ENCODE assay signal across 10 cellular contexts in genomic region chr6:11918021-11918738, GRCh38.
DNase-seq lines count a peak whose midpoint lies in the region; ATAC-seq lines count a peak whose summit lies in the region.
"Had no signal": no experiment of that assay in that cellular context is flagged by ENCODE, and none has a peak within 500 bp of the region (broad histone marks: within the 10 kb centered on the region; RNA-seq: fewer than 3 reads in every experiment).

No MANE protein-coding gene starts in this region.

- H3K4me3 Mint-ChIP-seq in stimulated activated effector memory CD8-positive, alpha-beta T cell treated with anti-CD3 and anti-CD28 coated beads, Interleukin-12 subunit alpha, Interleukin-12 subunit beta, amount 100 ng/mL, for 72 hours: no peak overlapping the region

- H3K27ac Mint-ChIP-seq in stimulated activated effector memory CD8-positive, alpha-beta T cell treated with anti-CD3 and anti-CD28 coated beads, Interleukin-12 subunit alpha, Interleukin-12 subunit beta, amount 100 ng/mL, for 72 hours: no peak overlapping the region

- no peaks in the 10 kb centered on the region for H3K36me3 Mint-ChIP-seq in stimulated activated effector memory CD8-positive, alpha-beta T cell treated with anti-CD3 and anti-CD28 coated beads, Interleukin-12 subunit alpha, Interleukin-12 subunit beta, amount 100 ng/mL, for 72 hours

- DNase-seq in GM04503 (ENCODE audit: low read depth): peak; percentile 79
- DNase-seq in OCI-M1 (lab: John Stamatoyannopoulos, UW): peak; percentile 77
- DNase-seq in fibroblast of peridontal ligament (ENCODE audit: extremely low read depth): peak; percentile 84
- DNase-seq in retina: peak; percentile 80
- DNase-seq in NCI-H82 treated with DMSO at 0.1 percent for 48 hours (lab: John Stamatoyannopoulos, UW; ENCODE audit: unreplicated experiment): no peak
- DNase-seq in stimulated activated effector memory CD8-positive, alpha-beta T cell treated with anti-CD3 and anti-CD28 coated beads, Interleukin-12 subunit alpha, Interleukin-12 subunit beta, amount 100 ng/mL, for 72 hours (ENCODE audit: low spot score in 2 of 2): no peak
- no peak for DNase-seq in stimulated activated naive CD4-positive, alpha-beta T cell treated with Interleukin-2 at 50 U/mL for 16 hours (lab: John Stamatoyannopoulos, UW)
- DNase-seq: cortex of kidney had no signal

- ATAC-seq in stimulated activated effector memory CD8-positive, alpha-beta T cell treated with anti-CD3 and anti-CD28 coated beads, Interleukin-12 subunit alpha, Interleukin-12 subunit beta, amount 100 ng/mL, for 72 hours: no peak
- ATAC-seq in HG03565 (IDR thresholded peaks at IDR 0.05; ENCODE audit: unreplicated experiment): no peak
- ATAC-seq: Panc1 had no signal

- no peaks in the 10 kb centered on the region for H3K9me3 Mint-ChIP-seq in stimulated activated effector memory CD8-positive, alpha-beta T cell treated with anti-CD3 and anti-CD28 coated beads, Interleukin-12 subunit alpha, Interleukin-12 subunit beta, amount 100 ng/mL, for 72 hours

- H3K4me1 Mint-ChIP-seq in stimulated activated effector memory CD8-positive, alpha-beta T cell treated with anti-CD3 and anti-CD28 coated beads, Interleukin-12 subunit alpha, Interleukin-12 subunit beta, amount 100 ng/mL, for 72 hours: no peaks in the 10 kb centered on the region

Comparison
In these comparisons a context has a peak if more than half of its experiments do, and no peak if none do; other contexts are left out.
1. DNase-seq: peak in GM04503 (single experiment), OCI-M1 (single experiment), fibroblast of peridontal ligament (single experiment) and retina (single experiment); none in NCI-H82 treated with DMSO at 0.1 percent for 48 hours (single experiment), stimulated activated effector memory CD8-positive, alpha-beta T cell treated with anti-CD3 and anti-CD28 coated beads, Interleukin-12 subunit alpha, Interleukin-12 subunit beta, amount 100 ng/mL, for 72 hours (0 of 2) and stimulated activated naive CD4-positive, alpha-beta T cell treated with Interleukin-2 at 50 U/mL for 16 hours (single experiment).